Comparison of ENCODE assay signal across 1 cellular context in genomic region chr17:45234641-45235040, GRCh38.
TF ChIP-seq lines count a peak whose summit lies in the region.

No MANE protein-coding gene starts in this region.

TF ChIP-seq in HCT116, 20 proteins besides CTCF, POLR2A, EP300 and RAD21 (continued from another document):
- TF ChIP-seq ZFX (IDR thresholded peaks at IDR 0.05), result no peak
- TF ChIP-seq POLR2AphosphoS5 (IDR thresholded peaks at IDR 0.05; ENCODE audit: low read depth, low read length), result no peak
- no peak for TF ChIP-seq YY1 (IDR thresholded peaks at IDR 0.05; ENCODE audit: extremely low read depth, insufficient replicate concordance, low read depth, low read length)
- no peak for TF ChIP-seq JUND (IDR thresholded peaks at IDR 0.05)
- no peak for TF ChIP-seq ELF1 (IDR thresholded peaks at IDR 0.05; ENCODE audit: borderline replicate concordance, low read depth)
- no peak for TF ChIP-seq CEBPB (IDR thresholded peaks at IDR 0.05; ENCODE audit: low read depth)
- TF ChIP-seq EZH2phosphoT487 (IDR thresholded peaks at IDR 0.05; ENCODE audit: borderline replicate concordance), result no peak
- TF ChIP-seq SP1 (IDR thresholded peaks at IDR 0.05; ENCODE audit: low read depth), result no peak
TF ChIP-seq in HCT116: peak in this region for 0.
